1 cellular context compared by ENCODE assay signal in the genomic region with DNA sequence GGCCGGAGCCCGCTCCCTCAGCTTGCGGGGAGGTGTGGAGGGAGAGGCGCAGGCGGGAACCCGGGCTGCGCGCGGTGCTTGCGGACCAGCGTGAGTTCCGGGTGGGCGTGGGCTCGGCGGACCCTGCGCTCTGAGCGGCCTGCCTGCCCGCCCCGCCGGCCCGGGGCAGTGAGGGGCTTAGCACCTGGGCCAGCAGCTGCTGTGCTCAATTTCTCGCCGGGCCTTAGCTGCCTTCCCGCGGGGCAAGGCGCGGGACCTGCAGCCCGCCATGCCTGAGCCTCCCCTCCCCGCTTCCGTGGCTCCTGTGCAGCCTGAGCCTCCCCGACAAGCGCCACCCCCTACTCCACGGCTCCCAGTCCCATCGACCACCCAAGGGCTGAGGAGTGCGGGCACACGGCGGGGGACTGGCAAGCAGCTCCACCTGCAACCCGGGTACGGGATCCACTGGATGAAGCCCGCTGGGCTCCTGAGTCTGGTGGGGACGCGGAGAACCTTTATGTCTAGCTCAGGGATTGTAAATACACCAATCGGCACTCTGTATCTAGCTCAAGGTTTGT.
TF ChIP-seq lines count a peak whose summit lies in the region.

No MANE protein-coding gene starts in this region.

TF ChIP-seq in K562, 482 proteins besides CTCF, POLR2A, EP300 and RAD21:
- TF ChIP-seq ZBTB33 (CRISPR knock-in tag; IDR thresholded peaks at IDR 0.05), result peak; percentile 42; the same call in 1 of the 2 replicates
